In genomic region chr1:246961939-246962373, GRCh38 we compare ENCODE assay signal across 1 cellular context.
TF ChIP-seq lines count a peak whose summit lies in the region.

No MANE protein-coding gene starts in this region.

TF ChIP-seq in IMR-90, 13 proteins besides CTCF, POLR2A, EP300 and RAD21:
- TF ChIP-seq, protein P1, sequence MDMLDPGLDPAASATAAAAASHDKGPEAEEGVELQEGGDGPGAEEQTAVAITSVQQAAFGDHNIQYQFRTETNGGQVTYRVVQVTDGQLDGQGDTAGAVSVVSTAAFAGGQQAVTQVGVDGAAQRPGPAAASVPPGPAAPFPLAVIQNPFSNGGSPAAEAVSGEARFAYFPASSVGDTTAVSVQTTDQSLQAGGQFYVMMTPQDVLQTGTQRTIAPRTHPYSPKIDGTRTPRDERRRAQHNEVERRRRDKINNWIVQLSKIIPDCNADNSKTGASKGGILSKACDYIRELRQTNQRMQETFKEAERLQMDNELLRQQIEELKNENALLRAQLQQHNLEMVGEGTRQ (IDR thresholded peaks at IDR 0.05; ENCODE audit: low read depth, low read length), result no peak
- no peak for TF ChIP-seq BHLHE40 (IDR thresholded peaks at IDR 0.05; ENCODE audit: low read depth, low read length)
- TF ChIP-seq RCOR1 (IDR thresholded peaks at IDR 0.05; ENCODE audit: insufficient replicate concordance, low read length), result no peak
TF ChIP-seq in IMR-90: peak in this region for 0.
